ENCODE assay signal across 23 cellular contexts in genomic region chr16:54000361-54000760, GRCh38.
"Had no signal": no experiment of that assay in that cellular context is flagged by ENCODE, and none has a peak within 500 bp of the region (broad histone marks: within the 10 kb centered on the region; RNA-seq: fewer than 3 reads in every experiment).

No MANE protein-coding gene starts in this region.

- ATAC-seq: activated CD8-positive, alpha-beta T cell treated with anti-CD3 and anti-CD28 coated beads for 36 hours; activated naive CD4-positive, alpha-beta T cell treated with anti-CD3 and anti-CD28 coated beads, Interleukin-2, amount 50 U/mL, for 72 hours; body of pancreas; left cardiac atrium; right cardiac atrium; stimulated activated naive CD8-positive, alpha-beta T cell treated with anti-CD3 and anti-CD28 coated beads, Interleukin-15, Interleukin-2, amounts not matched to agents 100 U/mL and 50 U/mL, for 24 hours had no signal

- H3K27me3 ChIP-seq: body of pancreas, upper lobe of left lung, vagina had no signal

- H3K36me3 ChIP-seq: upper lobe of left lung, vagina had no signal

- DNase-seq: activated B cell treated with CpG ODN at 0.5 μM for 24 hours; activated CD4-positive, alpha-beta T cell treated with anti-CD3 and anti-CD28 coated beads, Interleukin-2, amount 50 U/mL, for 1 hour; activated CD8-positive, alpha-beta T cell treated with anti-CD3 and anti-CD28 coated beads for 36 hours; activated T-cell treated with anti-CD3 and anti-CD28 coated beads, Interleukin-2, amount 50 U/mL, for 48 hours; anterior cingulate cortex; body of pancreas; cortex of kidney; foreskin fibroblast; head of caudate nucleus; hippocampal formation; left cardiac atrium; mammary epithelial cell; naive B cell; nucleus accumbens; right cardiac atrium; stimulated activated CD4-positive, alpha-beta T cell treated with anti-CD3 and anti-CD28 coated beads, Interleukin-12 subunit alpha, Interleukin-12 subunit beta, amount 100 ng/mL, for 4 hours; stimulated activated CD4-positive, alpha-beta T cell treated with anti-CD3 and anti-CD28 coated beads, Interleukin-4, amount 100 ng/mL, for 1 hour; stimulated activated naive CD8-positive, alpha-beta T cell treated with anti-CD3 and anti-CD28 coated beads, Interleukin-15, Interleukin-2, amounts not matched to agents 100 U/mL and 50 U/mL, for 24 hours; substantia nigra; T-helper 1 cell; upper lobe of left lung had no signal

- H3K9me3 ChIP-seq: body of pancreas, upper lobe of left lung, vagina had no signal

- H3K27ac ChIP-seq: body of pancreas, upper lobe of left lung, vagina had no signal

- H3K4me3 ChIP-seq: body of pancreas, upper lobe of left lung, vagina had no signal

- H3K4me1 ChIP-seq: body of pancreas, upper lobe of left lung had no signal
